In the genomic region with DNA sequence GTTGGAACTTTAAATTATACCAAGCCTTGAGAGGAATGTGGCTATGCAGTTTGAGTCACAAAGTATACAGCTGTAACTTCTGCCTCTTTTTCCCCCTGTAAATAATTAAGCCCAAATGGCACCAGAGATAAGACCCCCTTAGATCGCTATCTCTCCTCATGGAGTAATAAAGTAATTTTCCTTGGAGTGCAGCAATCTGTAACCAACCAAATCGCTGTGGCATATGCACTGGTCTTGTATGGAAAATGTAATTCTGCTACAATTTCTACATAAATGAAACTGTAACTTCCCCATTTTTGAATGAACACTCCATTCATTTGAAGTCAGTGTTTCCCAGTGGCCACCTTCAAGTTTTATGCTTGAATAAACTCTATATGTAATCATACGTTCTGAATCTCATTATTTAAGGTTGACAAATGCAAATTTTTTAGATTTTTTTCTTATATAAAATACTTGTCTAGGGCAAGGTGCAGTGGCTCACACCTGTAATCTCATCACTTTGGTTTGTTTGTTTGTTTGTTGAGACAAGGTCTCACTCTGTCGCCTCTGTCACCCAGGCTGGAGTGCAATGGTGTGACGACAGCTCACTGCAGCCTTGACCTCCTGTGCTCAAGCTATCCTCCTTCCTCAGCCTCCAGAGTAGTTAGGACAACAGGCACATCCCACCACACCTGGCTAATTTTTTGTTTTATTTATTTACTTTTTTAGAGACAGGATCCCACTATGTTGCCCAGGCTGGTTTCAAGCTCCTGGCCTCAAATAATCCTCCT, we compare ENCODE assay signal across 21 cellular contexts. TPM values are rescaled to one million over a fixed set of nuclear protein-coding genes. Genes with fewer than 3 reads are reported as not detected.
DNase-seq lines count a peak whose midpoint lies in the region; ATAC-seq and TF ChIP-seq lines count a peak whose summit lies in the region.
"Had no signal": no experiment of that assay in that cellular context is flagged by ENCODE, and none has a peak within 500 bp of the region (broad histone marks: within the 10 kb centered on the region; RNA-seq: fewer than 3 reads in every experiment).

No MANE protein-coding gene starts in this region.

- H4K20me1 ChIP-seq in OCI-LY3 (ENCODE audit: insufficient read depth, low read length) = no peaks in the 10 kb centered on the region

- no peak for TF ChIP-seq CTCF in OCI-LY3 (IDR thresholded peaks at IDR 0.05; ENCODE audit: low read depth, low read length)

- peaks cover 12% of the 10 kb centered on the region for H3K4me1 ChIP-seq in OCI-LY3 (ENCODE audit: low read length)
- H3K4me1 ChIP-seq: HAP-1 had no signal

- peak; percentile 51 for DNase-seq in CD1c-positive myeloid dendritic cell (ENCODE audit: extremely low spot score)
- peak; percentile 18 for DNase-seq in kidney tubule cell (ENCODE audit: low spot score)
- DNase-seq in DMS53 (lab: John Stamatoyannopoulos, UW) = no peak
- no peak for DNase-seq in T-helper 9 cell
- DNase-seq in sciatic nerve (ENCODE audit: low spot score) = no peak
- DNase-seq in stimulated activated naive CD4-positive, alpha-beta T cell treated with Interleukin-2 at 50 U/mL for 16 hours (lab: John Stamatoyannopoulos, UW) = no peak
- DNase-seq: activated CD8-positive, alpha-beta T cell treated with anti-CD3 and anti-CD28 coated beads, Interleukin-2, amount 10 ng/mL, durations not matched to agents 7 days and 5 days; adrenal gland; COR-L47; endodermal cell; foreskin fibroblast; NCI-H2029; NCI-H526 treated with DMSO at 0.1 percent for 48 hours; stimulated activated CD4-positive, alpha-beta T cell treated with anti-CD3 and anti-CD28 coated beads, Interleukin-1b, Interleukin-23, amount 100 ng/mL, for 48 hours; stimulated activated CD8-positive, alpha-beta memory T cell treated with anti-CD3 and anti-CD28 coated beads, Interleukin-4, amount 100 ng/mL, for 48 hours; WERI-Rb-1 had no signal

- ATAC-seq in HG03175 (IDR thresholded peaks at IDR 0.05; ENCODE audit: unreplicated experiment) = peak; percentile 60
- no peak for ATAC-seq in sciatic nerve
- ATAC-seq: activated CD8-positive, alpha-beta T cell treated with anti-CD3 and anti-CD28 coated beads, Interleukin-2, amount 10 ng/mL, durations not matched to agents 7 days and 5 days had no signal

- no peaks in the 10 kb centered on the region for H3K79me2 ChIP-seq in OCI-LY3 (ENCODE audit: low read length)

- H3K4me3 ChIP-seq in OCI-LY3 (ENCODE audit: low read length) = peak overlapping the region; percentile 9; the same call in 1 of the 2 replicates
- H3K4me3 ChIP-seq: adrenal gland, HAP-1, lung, SJSA1 had no signal

- H3K4me2 ChIP-seq in OCI-LY3 (ENCODE audit: low read length) = peak overlapping the region; percentile 45

- intact Hi-C loops in sciatic nerve (cut with DNase I) = no loop called here

- no peak overlapping the region for H2AFZ ChIP-seq in OCI-LY3 (ENCODE audit: low read depth, low read length)

- no peaks in the 10 kb centered on the region for H3K9me3 ChIP-seq in OCI-LY3 (ENCODE audit: insufficient read depth, low read length)
- H3K9me3 ChIP-seq: adrenal gland, HAP-1, SJSA1 had no signal

- no peak overlapping the region for H3K27ac ChIP-seq in OCI-LY3 (ENCODE audit: low read length)
- H3K27ac ChIP-seq: adrenal gland, SJSA1, WERI-Rb-1 had no signal

- no peaks in the 10 kb centered on the region for H3K27me3 ChIP-seq in OCI-LY3 (ENCODE audit: low read depth, low read length)
- H3K27me3 ChIP-seq: adrenal gland, SJSA1 had no signal

- no peak overlapping the region for H3K9ac ChIP-seq in OCI-LY3 (ENCODE audit: low read length)

- no peaks in the 10 kb centered on the region for H3K36me3 ChIP-seq in OCI-LY3 (replicated peaks; ENCODE audit: low read depth, low read length)
- H3K36me3 ChIP-seq: adrenal gland, HAP-1, WERI-Rb-1 had no signal

RNA-seq across cellular contexts. Expression of gene SUSD1, which starts 12.3 kb away (rescaled TPM):
- total RNA-seq in sciatic nerve = 12.8 TPM

Comparison
In these comparisons a context has a peak if more than half of its experiments do, and no peak if none do; other contexts are left out.
1. DNase-seq: peak in CD1c-positive myeloid dendritic cell (single experiment) and kidney tubule cell (single experiment); none in DMS53 (single experiment), T-helper 9 cell (single experiment), sciatic nerve (single experiment) and stimulated activated naive CD4-positive, alpha-beta T cell treated with Interleukin-2 at 50 U/mL for 16 hours (single experiment).